In genomic region chr3:68904578-68904977, GRCh38 we compare ENCODE assay signal across 3 cellular contexts.
TF ChIP-seq lines count a peak whose summit lies in the region.

No MANE protein-coding gene starts in this region.

TF ChIP-seq in HepG2, 621 proteins besides CTCF, POLR2A, EP300 and RAD21 (continues in another document):
- TF ChIP-seq FOXK1 (CRISPR knock-in tag; IDR thresholded peaks at IDR 0.05; ENCODE audit: borderline replicate concordance, low read depth): no peak
- no peak for TF ChIP-seq HES4 (CRISPR knock-in tag; IDR thresholded peaks at IDR 0.05; ENCODE audit: borderline replicate concordance)
- peak; percentile 36 to 70 for TF ChIP-seq MAFK (conservative IDR thresholded peaks at IDR 0.05 in 1 of 2, IDR thresholded peaks at IDR 0.05 in 1 of 2; ENCODE audit: low read length in 2 of 2)
- no peak for TF ChIP-seq ZNF687 (CRISPR knock-in tag; IDR thresholded peaks at IDR 0.05)

TF ChIP-seq in K562, 482 proteins besides CTCF, POLR2A, EP300 and RAD21:
- no peak for TF ChIP-seq PRDM10 (IDR thresholded peaks at IDR 0.05; ENCODE audit: partially characterized antibody)
- TF ChIP-seq ZNF316 (IDR thresholded peaks at IDR 0.05): 0 out of 2 replicates have a peak, but pooled peaks have one; percentile 22
- 0 out of 2 replicates have a peak, but pooled peaks have one; percentile 21 for TF ChIP-seq C11orf30 (IDR thresholded peaks at IDR 0.05; ENCODE audit: low read depth)

TF ChIP-seq in neural cell, 6 proteins besides CTCF, POLR2A, EP300 and RAD21:
- TF ChIP-seq POLR2AphosphoS5 (IDR thresholded peaks at IDR 0.05) (no peak), EZH2 (IDR thresholded peaks at IDR 0.05; ENCODE audit: borderline replicate concordance, insufficient read depth, low read length, poor library complexity, severe bottlenecking) (no peak), TAF1 (IDR thresholded peaks at IDR 0.05; ENCODE audit: low read depth) (no peak), SMC3 (conservative IDR thresholded peaks at IDR 0.05; ENCODE audit: poor library complexity) (no peak), MXI1 (conservative IDR thresholded peaks at IDR 0.05; ENCODE audit: poor library complexity, severe bottlenecking) (no peak), REST (IDR thresholded peaks at IDR 0.05; ENCODE audit: borderline replicate concordance) (no peak)
TF ChIP-seq in neural cell: peak in this region for 0.
